20 cellular contexts compared by ENCODE assay signal in the genomic region with DNA sequence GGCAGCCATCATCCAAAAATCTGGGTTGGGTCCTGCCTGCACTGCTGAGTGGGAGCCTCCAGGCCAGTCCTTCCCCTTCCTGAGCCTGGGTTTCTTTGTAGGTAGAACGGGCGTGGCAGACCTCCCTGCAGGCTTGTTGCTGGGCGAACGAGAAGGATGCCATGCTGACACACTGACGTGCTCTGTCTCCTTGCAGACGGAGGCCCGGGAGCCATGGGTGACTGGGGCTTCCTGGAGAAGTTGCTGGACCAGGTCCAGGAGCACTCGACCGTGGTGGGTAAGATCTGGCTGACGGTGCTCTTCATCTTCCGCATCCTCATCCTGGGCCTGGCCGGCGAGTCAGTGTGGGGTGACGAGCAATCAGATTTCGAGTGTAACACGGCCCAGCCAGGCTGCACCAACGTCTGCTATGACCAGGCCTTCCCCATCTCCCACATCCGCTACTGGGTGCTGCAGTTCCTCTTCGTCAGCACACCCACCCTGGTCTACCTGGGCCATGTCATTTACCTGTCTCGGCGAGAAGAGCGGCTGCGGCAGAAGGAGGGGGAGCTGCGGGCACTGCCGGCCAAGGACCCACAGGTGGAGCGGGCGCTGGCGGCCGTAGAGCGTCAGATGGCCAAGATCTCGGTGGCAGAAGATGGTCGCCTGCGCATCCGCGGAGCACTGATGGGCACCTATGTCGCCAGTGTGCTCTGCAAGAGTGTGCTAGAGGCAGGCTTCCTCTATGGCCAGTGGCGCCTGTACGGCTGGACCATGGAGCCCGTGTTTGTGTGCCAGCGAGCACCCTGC. TPM values are rescaled to one million over a fixed set of nuclear protein-coding genes. Genes with fewer than 3 reads are reported as not detected.
A peak's percentile ranks its signal among the peaks of the same experiment; 100 is the strongest.
DNase-seq lines count a peak whose midpoint lies in the region; ATAC-seq and TF ChIP-seq lines count a peak whose summit lies in the region.
"Had no signal": no experiment of that assay in that cellular context is flagged by ENCODE, and none has a peak within 500 bp of the region (broad histone marks: within the 10 kb centered on the region; RNA-seq: fewer than 3 reads in every experiment).

No MANE protein-coding gene starts in this region.

- peaks cover 37% of the 10 kb centered on the region for H3K4me1 Mint-ChIP-seq in chondrocyte (ENCODE audit: low read depth)
- peaks cover 21% of the 10 kb centered on the region for H3K4me1 Mint-ChIP-seq in stimulated activated naive CD8-positive, alpha-beta T cell treated with anti-CD3 and anti-CD28 coated beads, Interleukin-15, amount 100 ng/mL, for 72 hours

- H3K4me3 ChIP-seq in BLaER1 treated with 17β-estradiol and CSF1 and Interleukin-3, amounts not matched to agents 10 nM and 100 nM, result peak overlapping the region in 8 of 10 experiments; percentile 49 to 68 (median 55); a peak in 10 of 20 replicates
- H3K4me3 ChIP-seq in skin epidermis, result peak overlapping the region in 5 of 7 experiments; percentile 3 to 38 (median 8)
- H3K4me3 ChIP-seq: GM23248 had no signal

- H3K36me3 ChIP-seq in BLaER1 treated with 17β-estradiol and CSF1 and Interleukin-3, amounts not matched to agents 10 nM and 100 nM, result no peaks in the 10 kb centered on the region
- H3K36me3 ChIP-seq: brain microvascular endothelial cell, prostate gland had no signal

- H3K4me2 ChIP-seq in BLaER1 treated with 17β-estradiol and CSF1 and Interleukin-3, amounts not matched to agents 10 nM and 100 nM, result peak overlapping the region; percentile 91 to 96 (median 94)

- H3K9me3 Mint-ChIP-seq in chondrocyte (ENCODE audit: low read depth), result no peaks in the 10 kb centered on the region
- no peaks in the 10 kb centered on the region for H3K9me3 Mint-ChIP-seq in stimulated activated naive CD8-positive, alpha-beta T cell treated with anti-CD3 and anti-CD28 coated beads, Interleukin-15, amount 100 ng/mL, for 72 hours
- H3K9me3 Mint-ChIP-seq: activated B cell treated with CpG ODN at 0.5 μM for 24 hours; activated naive CD8-positive, alpha-beta T cell treated with anti-CD3 and anti-CD28 coated beads, Interleukin-2, amount 10 ng/mL, durations not matched to agents 7 days and 5 days; activated T-helper 1 cell treated with anti-CD3 and anti-CD28 coated beads, Interleukin-12 subunit alpha, Interleukin-12 subunit beta, Interleukin-2, Interleukin-4 antibody, amounts not matched to agents 30 ng/mL and 10 ng/mL and 1 ng/mL, durations not matched to agents 14 hours and 24 hours and 36 hours had no signal

- peak overlapping the region in 6 of 11 experiments; percentile 1 to 64 (median 28); a peak in 4 of 22 replicates for H3K9ac ChIP-seq in BLaER1 treated with 17β-estradiol and CSF1 and Interleukin-3, amounts not matched to agents 10 nM and 100 nM
- H3K9ac ChIP-seq: GM23248 had no signal

- peaks cover 7% of the 10 kb centered on the region for H3K27me3 Mint-ChIP-seq in chondrocyte (ENCODE audit: low read depth)
- H3K27me3 Mint-ChIP-seq in stimulated activated naive CD8-positive, alpha-beta T cell treated with anti-CD3 and anti-CD28 coated beads, Interleukin-15, amount 100 ng/mL, for 72 hours, result peaks cover 41% of the 10 kb centered on the region

- H3K27ac Mint-ChIP-seq in chondrocyte (ENCODE audit: unreplicated experiment), result no peak overlapping the region
- H3K27ac Mint-ChIP-seq in stimulated activated naive CD8-positive, alpha-beta T cell treated with anti-CD3 and anti-CD28 coated beads, Interleukin-15, amount 100 ng/mL, for 72 hours, result no peak overlapping the region
- H3K27ac Mint-ChIP-seq: activated B cell treated with CpG ODN at 0.5 μM for 24 hours; activated naive CD8-positive, alpha-beta T cell treated with anti-CD3 and anti-CD28 coated beads, Interleukin-2, amount 10 ng/mL, durations not matched to agents 7 days and 5 days; activated T-helper 1 cell treated with anti-CD3 and anti-CD28 coated beads, Interleukin-12 subunit alpha, Interleukin-12 subunit beta, Interleukin-2, Interleukin-4 antibody, amounts not matched to agents 30 ng/mL and 10 ng/mL and 1 ng/mL, durations not matched to agents 14 hours and 24 hours and 36 hours; naive thymus-derived CD4-positive, alpha-beta T cell had no signal

- H3K36me3 Mint-ChIP-seq in chondrocyte (ENCODE audit: low read depth), result peaks cover 14% of the 10 kb centered on the region
- H3K36me3 Mint-ChIP-seq: activated naive CD8-positive, alpha-beta T cell treated with anti-CD3 and anti-CD28 coated beads, Interleukin-2, amount 10 ng/mL, durations not matched to agents 7 days and 5 days had no signal

- peak overlapping the region in 8 of 11 experiments; percentile 2 to 53 (median 25); a peak in 10 of 22 replicates for H3K27ac ChIP-seq in BLaER1 treated with 17β-estradiol and CSF1 and Interleukin-3, amounts not matched to agents 10 nM and 100 nM
- H3K27ac ChIP-seq in skin epidermis, result no peak overlapping the region
- H3K27ac ChIP-seq: brain microvascular endothelial cell, GM23248, prostate gland had no signal

- H3K27me3 ChIP-seq in BLaER1 treated with 17β-estradiol and CSF1 and Interleukin-3, amounts not matched to agents 10 nM and 100 nM, result no peaks in the 10 kb centered on the region

- peaks cover 0 to 7% (median 0%) of the 10 kb centered on the region in 11 experiments; a peak in 3 of 22 replicates for H3K9me3 ChIP-seq in BLaER1 treated with 17β-estradiol and CSF1 and Interleukin-3, amounts not matched to agents 10 nM and 100 nM (replicated peaks in 1 of 11)
- H3K9me3 ChIP-seq: prostate gland had no signal

- TF ChIP-seq CTCF in chondrocyte (IDR thresholded peaks at IDR 0.05), result no peak

- peaks cover 41 to 72% (median 69%) of the 10 kb centered on the region in 10 experiments for H3K4me1 ChIP-seq in BLaER1 treated with 17β-estradiol and CSF1 and Interleukin-3, amounts not matched to agents 10 nM and 100 nM
- H3K4me1 ChIP-seq: prostate gland had no signal

- H4K20me1 ChIP-seq in BLaER1 treated with 17β-estradiol and CSF1 and Interleukin-3, amounts not matched to agents 10 nM and 100 nM, result peaks cover 0 to 13% (median 0%) of the 10 kb centered on the region in 11 experiments; a peak in 4 of 22 replicates

- DNase-seq in chondrocyte (ENCODE audit: low spot score) (no peak), kidney tubule cell (ENCODE audit: low spot score) (peak; percentile 85), NCI-H345 (lab: John Stamatoyannopoulos, UW) (no peak)
- no peak for DNase-seq in stimulated activated naive CD8-positive, alpha-beta T cell treated with anti-CD3 and anti-CD28 coated beads, Interleukin-15, amount 100 ng/mL, for 72 hours
- DNase-seq: activated B cell treated with CpG ODN at 0.5 μM for 24 hours; activated naive CD8-positive, alpha-beta T cell treated with anti-CD3 and anti-CD28 coated beads, Interleukin-2, amount 10 ng/mL, durations not matched to agents 7 days and 5 days; brain microvascular endothelial cell; COR-L47; GM23248; KBM-7; naive thymus-derived CD4-positive, alpha-beta T cell; NCI-H2029; NCI-H524 had no signal

- no peak for ATAC-seq in HG02973 (IDR thresholded peaks at IDR 0.05; ENCODE audit: unreplicated experiment)
- ATAC-seq in HG02840 (IDR thresholded peaks at IDR 0.05; ENCODE audit: low FRiP score, unreplicated experiment), result no peak
- no peak for ATAC-seq in stimulated activated naive CD8-positive, alpha-beta T cell treated with anti-CD3 and anti-CD28 coated beads, Interleukin-15, amount 100 ng/mL, for 72 hours
- ATAC-seq: naive thymus-derived CD4-positive, alpha-beta T cell had no signal

- H3K4me3 Mint-ChIP-seq in chondrocyte (ENCODE audit: unreplicated experiment), result peak overlapping the region; percentile 29
- H3K4me3 Mint-ChIP-seq in stimulated activated naive CD8-positive, alpha-beta T cell treated with anti-CD3 and anti-CD28 coated beads, Interleukin-15, amount 100 ng/mL, for 72 hours, result no peak overlapping the region
- H3K4me3 Mint-ChIP-seq: activated B cell treated with CpG ODN at 0.5 μM for 24 hours; activated naive CD8-positive, alpha-beta T cell treated with anti-CD3 and anti-CD28 coated beads, Interleukin-2, amount 10 ng/mL, durations not matched to agents 7 days and 5 days; activated T-helper 1 cell treated with anti-CD3 and anti-CD28 coated beads, Interleukin-12 subunit alpha, Interleukin-12 subunit beta, Interleukin-2, Interleukin-4 antibody, amounts not matched to agents 30 ng/mL and 10 ng/mL and 1 ng/mL, durations not matched to agents 14 hours and 24 hours and 36 hours had no signal

RNA-seq across cellular contexts. Expression of a gene that starts 1.4 kb away (rescaled TPM):
- total RNA-seq in chondrocyte, result 0.87 to 11.6 TPM (median 10.7 TPM) in 3 replicates
- total RNA-seq: activated B cell treated with CpG ODN at 0.5 μM for 24 hours; activated naive CD8-positive, alpha-beta T cell treated with anti-CD3 and anti-CD28 coated beads, Interleukin-2, amount 10 ng/mL, durations not matched to agents 7 days and 5 days; activated T-helper 1 cell treated with anti-CD3 and anti-CD28 coated beads, Interleukin-12 subunit alpha, Interleukin-12 subunit beta, Interleukin-2, Interleukin-4 antibody, amounts not matched to agents 30 ng/mL and 10 ng/mL and 1 ng/mL, durations not matched to agents 14 hours and 24 hours and 36 hours; GM23248; naive thymus-derived CD4-positive, alpha-beta T cell; T-helper 2 cell treated with Interferon-gamma antibody and Interleukin-4, amounts not matched to agents 100 ng/mL and 5 ng/mL, for 36 hours had no signal

RNA-seq across cellular contexts. Expression of a gene that starts 13.2 kb away (rescaled TPM):
- not detected in 3 replicates for total RNA-seq in chondrocyte
- total RNA-seq: activated B cell treated with CpG ODN at 0.5 μM for 24 hours; activated naive CD8-positive, alpha-beta T cell treated with anti-CD3 and anti-CD28 coated beads, Interleukin-2, amount 10 ng/mL, durations not matched to agents 7 days and 5 days; activated T-helper 1 cell treated with anti-CD3 and anti-CD28 coated beads, Interleukin-12 subunit alpha, Interleukin-12 subunit beta, Interleukin-2, Interleukin-4 antibody, amounts not matched to agents 30 ng/mL and 10 ng/mL and 1 ng/mL, durations not matched to agents 14 hours and 24 hours and 36 hours; naive thymus-derived CD4-positive, alpha-beta T cell; T-helper 2 cell treated with Interferon-gamma antibody and Interleukin-4, amounts not matched to agents 100 ng/mL and 5 ng/mL, for 36 hours had no signal

RNA-seq across cellular contexts. Expression of a gene that starts 34.7 kb away (rescaled TPM):
- not detected in 3 replicates for total RNA-seq in chondrocyte
- total RNA-seq: activated B cell treated with CpG ODN at 0.5 μM for 24 hours; activated naive CD8-positive, alpha-beta T cell treated with anti-CD3 and anti-CD28 coated beads, Interleukin-2, amount 10 ng/mL, durations not matched to agents 7 days and 5 days; activated T-helper 1 cell treated with anti-CD3 and anti-CD28 coated beads, Interleukin-12 subunit alpha, Interleukin-12 subunit beta, Interleukin-2, Interleukin-4 antibody, amounts not matched to agents 30 ng/mL and 10 ng/mL and 1 ng/mL, durations not matched to agents 14 hours and 24 hours and 36 hours; GM23248; naive thymus-derived CD4-positive, alpha-beta T cell; T-helper 2 cell treated with Interferon-gamma antibody and Interleukin-4, amounts not matched to agents 100 ng/mL and 5 ng/mL, for 36 hours had no signal

RNA-seq across cellular contexts. Expression of a gene that starts 39.3 kb away (rescaled TPM):
- total RNA-seq in chondrocyte, result not detected in 3 replicates
- total RNA-seq: activated B cell treated with CpG ODN at 0.5 μM for 24 hours; activated naive CD8-positive, alpha-beta T cell treated with anti-CD3 and anti-CD28 coated beads, Interleukin-2, amount 10 ng/mL, durations not matched to agents 7 days and 5 days; activated T-helper 1 cell treated with anti-CD3 and anti-CD28 coated beads, Interleukin-12 subunit alpha, Interleukin-12 subunit beta, Interleukin-2, Interleukin-4 antibody, amounts not matched to agents 30 ng/mL and 10 ng/mL and 1 ng/mL, durations not matched to agents 14 hours and 24 hours and 36 hours; GM23248; naive thymus-derived CD4-positive, alpha-beta T cell; T-helper 2 cell treated with Interferon-gamma antibody and Interleukin-4, amounts not matched to agents 100 ng/mL and 5 ng/mL, for 36 hours had no signal

Comparison
In these comparisons a context has a peak if more than half of its experiments do, and no peak if none do; other contexts are left out.
1. H3K27ac ChIP-seq: peak in BLaER1 treated with 17β-estradiol and CSF1 and Interleukin-3, amounts not matched to agents 10 nM and 100 nM (8 of 11); none in skin epidermis (0 of 21).